Comparison of ENCODE assay signal across 1 cellular context in the genomic region with DNA sequence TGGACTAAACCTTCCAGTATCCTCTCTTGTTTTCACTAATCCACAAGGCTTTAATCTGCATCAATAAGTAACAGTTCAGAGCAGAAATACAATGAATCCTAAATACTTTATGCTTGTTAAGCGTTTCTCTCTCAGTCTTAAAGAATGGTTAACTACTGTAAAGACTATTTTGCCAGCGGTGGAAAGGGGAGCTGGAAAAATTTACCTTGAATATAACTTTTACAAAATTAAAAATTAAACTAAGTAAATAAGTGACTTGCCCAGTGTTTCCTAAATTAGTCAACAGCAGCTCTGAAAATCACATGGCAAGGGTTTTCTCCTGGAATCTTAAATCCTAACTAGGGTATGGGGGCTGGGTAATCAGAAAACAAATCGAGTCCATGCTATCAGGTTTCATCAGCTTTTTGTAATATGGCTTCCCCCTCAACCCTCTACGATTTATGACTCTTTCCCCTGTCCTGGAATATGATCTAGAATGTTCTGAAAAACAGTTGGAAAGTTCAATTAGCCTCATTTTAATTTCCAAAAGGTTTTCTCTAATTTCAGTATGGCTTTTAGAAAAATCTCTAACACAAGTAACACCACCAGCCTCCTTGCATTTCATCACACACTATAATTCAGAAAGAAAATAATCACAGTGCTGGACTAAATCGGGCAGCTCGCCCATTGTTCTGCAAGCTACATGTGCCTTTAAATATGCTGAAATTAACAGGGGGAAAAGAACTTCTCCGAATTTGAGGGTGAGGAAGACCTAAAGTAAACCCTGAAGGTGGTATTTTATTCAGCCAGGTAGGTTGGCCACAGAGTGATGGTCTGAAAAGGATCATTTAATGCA.
TF ChIP-seq lines count a peak whose summit lies in the region.

No MANE protein-coding gene starts in this region.

TF ChIP-seq in GM23338, 12 proteins besides CTCF, POLR2A, EP300 and RAD21 (continued from another document):
- TF ChIP-seq, protein P1, sequence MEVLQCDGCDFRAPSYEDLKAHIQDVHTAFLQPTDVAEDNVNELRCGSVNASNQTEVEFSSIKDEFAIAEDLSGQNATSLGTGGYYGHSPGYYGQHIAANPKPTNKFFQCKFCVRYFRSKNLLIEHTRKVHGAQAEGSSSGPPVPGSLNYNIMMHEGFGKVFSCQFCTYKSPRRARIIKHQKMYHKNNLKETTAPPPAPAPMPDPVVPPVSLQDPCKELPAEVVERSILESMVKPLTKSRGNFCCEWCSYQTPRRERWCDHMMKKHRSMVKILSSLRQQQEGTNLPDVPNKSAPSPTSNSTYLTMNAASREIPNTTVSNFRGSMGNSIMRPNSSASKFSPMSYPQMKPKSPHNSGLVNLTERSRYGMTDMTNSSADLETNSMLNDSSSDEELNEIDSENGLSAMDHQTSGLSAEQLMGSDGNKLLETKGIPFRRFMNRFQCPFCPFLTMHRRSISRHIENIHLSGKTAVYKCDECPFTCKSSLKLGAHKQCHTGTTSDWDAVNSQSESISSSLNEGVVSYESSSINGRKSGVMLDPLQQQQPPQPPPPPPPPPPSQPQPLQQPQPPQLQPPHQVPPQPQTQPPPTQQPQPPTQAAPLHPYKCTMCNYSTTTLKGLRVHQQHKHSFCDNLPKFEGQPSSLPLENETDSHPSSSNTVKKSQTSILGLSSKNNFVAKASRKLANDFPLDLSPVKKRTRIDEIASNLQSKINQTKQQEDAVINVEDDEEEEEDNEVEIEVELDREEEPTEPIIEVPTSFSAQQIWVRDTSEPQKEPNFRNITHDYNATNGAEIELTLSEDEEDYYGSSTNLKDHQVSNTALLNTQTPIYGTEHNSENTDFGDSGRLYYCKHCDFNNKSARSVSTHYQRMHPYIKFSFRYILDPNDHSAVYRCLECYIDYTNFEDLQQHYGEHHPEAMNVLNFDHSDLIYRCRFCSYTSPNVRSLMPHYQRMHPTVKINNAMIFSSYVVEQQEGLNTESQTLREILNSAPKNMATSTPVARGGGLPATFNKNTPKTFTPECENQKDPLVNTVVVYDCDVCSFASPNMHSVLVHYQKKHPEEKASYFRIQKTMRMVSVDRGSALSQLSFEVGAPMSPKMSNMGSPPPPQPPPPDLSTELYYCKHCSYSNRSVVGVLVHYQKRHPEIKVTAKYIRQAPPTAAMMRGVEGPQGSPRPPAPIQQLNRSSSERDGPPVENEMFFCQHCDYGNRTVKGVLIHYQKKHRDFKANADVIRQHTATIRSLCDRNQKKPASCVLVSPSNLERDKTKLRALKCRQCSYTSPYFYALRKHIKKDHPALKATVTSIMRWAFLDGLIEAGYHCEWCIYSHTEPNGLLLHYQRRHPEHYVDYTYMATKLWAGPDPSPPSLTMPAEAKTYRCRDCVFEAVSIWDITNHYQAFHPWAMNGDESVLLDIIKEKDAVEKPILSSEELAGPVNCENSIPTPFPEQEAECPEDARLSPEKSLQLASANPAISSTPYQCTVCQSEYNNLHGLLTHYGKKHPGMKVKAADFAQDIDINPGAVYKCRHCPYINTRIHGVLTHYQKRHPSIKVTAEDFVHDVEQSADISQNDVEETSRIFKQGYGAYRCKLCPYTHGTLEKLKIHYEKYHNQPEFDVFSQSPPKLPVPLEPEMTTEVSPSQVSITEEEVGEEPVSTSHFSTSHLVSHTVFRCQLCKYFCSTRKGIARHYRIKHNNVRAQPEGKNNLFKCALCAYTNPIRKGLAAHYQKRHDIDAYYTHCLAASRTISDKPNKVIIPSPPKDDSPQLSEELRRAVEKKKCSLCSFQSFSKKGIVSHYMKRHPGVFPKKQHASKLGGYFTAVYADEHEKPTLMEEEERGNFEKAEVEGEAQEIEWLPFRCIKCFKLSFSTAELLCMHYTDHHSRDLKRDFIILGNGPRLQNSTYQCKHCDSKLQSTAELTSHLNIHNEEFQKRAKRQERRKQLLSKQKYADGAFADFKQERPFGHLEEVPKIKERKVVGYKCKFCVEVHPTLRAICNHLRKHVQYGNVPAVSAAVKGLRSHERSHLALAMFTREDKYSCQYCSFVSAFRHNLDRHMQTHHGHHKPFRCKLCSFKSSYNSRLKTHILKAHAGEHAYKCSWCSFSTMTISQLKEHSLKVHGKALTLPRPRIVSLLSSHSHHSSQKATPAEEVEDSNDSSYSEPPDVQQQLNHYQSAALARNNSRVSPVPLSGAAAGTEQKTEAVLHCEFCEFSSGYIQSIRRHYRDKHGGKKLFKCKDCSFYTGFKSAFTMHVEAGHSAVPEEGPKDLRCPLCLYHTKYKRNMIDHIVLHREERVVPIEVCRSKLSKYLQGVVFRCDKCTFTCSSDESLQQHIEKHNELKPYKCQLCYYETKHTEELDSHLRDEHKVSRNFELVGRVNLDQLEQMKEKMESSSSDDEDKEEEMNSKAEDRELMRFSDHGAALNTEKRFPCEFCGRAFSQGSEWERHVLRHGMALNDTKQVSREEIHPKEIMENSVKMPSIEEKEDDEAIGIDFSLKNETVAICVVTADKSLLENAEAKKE (CRISPR knock-in tag; IDR thresholded peaks at IDR 0.05): no peak
